In the genomic region with DNA sequence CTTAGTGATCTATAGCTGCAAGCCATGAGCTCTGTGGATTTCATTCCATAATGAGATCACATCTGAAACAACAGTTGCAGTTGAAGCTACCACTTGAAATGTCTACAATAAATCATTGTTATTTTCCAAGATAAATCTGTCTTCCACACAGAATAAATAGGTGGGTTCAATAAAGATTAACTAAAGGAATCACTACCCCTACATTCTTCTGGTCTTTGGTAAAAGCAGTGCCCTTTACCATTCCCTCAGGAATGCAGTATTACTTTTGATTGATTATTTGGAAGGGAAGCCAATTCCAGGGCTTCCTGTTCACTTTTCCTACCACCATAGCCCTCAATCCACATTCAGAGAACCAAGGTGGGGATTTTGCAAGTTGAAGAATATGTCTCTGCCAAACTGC, we compare ENCODE assay signal across 26 cellular contexts.
"Had no signal": no experiment of that assay in that cellular context is flagged by ENCODE, and none has a peak within 500 bp of the region (broad histone marks: within the 10 kb centered on the region; RNA-seq: fewer than 3 reads in every experiment).

No MANE protein-coding gene starts in this region.

- ATAC-seq: left colon; mucosa of descending colon; naive thymus-derived CD8-positive, alpha-beta T cell; right cardiac atrium; sciatic nerve; stimulated activated naive B cell treated with anti-CD40 and anti-IgM and Interleukin-4, amounts not matched to agents 10 μg/mL and 1 μg/mL and 100 μg/mL, for 72 hours; stimulated activated naive CD8-positive, alpha-beta T cell treated with anti-CD3 and anti-CD28 coated beads, Interleukin-15, Interleukin-2, amounts not matched to agents 100 U/mL and 50 U/mL, for 24 hours had no signal

- H3K27ac Mint-ChIP-seq: naive thymus-derived CD8-positive, alpha-beta T cell; stimulated activated naive B cell treated with anti-CD40 and anti-IgM and Interleukin-4, amounts not matched to agents 10 μg/mL and 1 μg/mL and 100 μg/mL, for 72 hours had no signal

- H3K9me3 Mint-ChIP-seq: naive thymus-derived CD8-positive, alpha-beta T cell; nephron; stimulated activated naive B cell treated with anti-CD40 and anti-IgM and Interleukin-4, amounts not matched to agents 10 μg/mL and 1 μg/mL and 100 μg/mL, for 72 hours had no signal

- DNase-seq: hippocampal formation; left colon; left ventricle myocardium inferior; midbrain; mucosa of descending colon; naive thymus-derived CD8-positive, alpha-beta T cell; nucleus accumbens; retina; right cardiac atrium; stimulated activated CD4-positive, alpha-beta T cell treated with anti-CD3 and anti-CD28 coated beads, Interleukin-12 subunit alpha, Interleukin-12 subunit beta, amount 100 ng/mL, for 4 hours; stimulated activated CD4-positive, alpha-beta T cell treated with anti-CD3 and anti-CD28 coated beads, Interleukin-15, amount 100 ng/mL, for 24 hours; stimulated activated CD4-positive, alpha-beta T cell treated with anti-CD3 and anti-CD28 coated beads, Interleukin-2, amount 100 ng/mL, for 24 hours; stimulated activated CD4-positive, alpha-beta T cell treated with anti-CD3 and anti-CD28 coated beads, Interleukin-4, amount 100 ng/mL, for 1 hour; stimulated activated naive B cell treated with anti-CD40 and anti-IgM and Interleukin-4, amounts not matched to agents 10 μg/mL and 1 μg/mL and 100 μg/mL, for 72 hours; stimulated activated naive CD8-positive, alpha-beta T cell treated with anti-CD3 and anti-CD28 coated beads, Interleukin-15, Interleukin-2, amounts not matched to agents 100 U/mL and 50 U/mL, for 24 hours; stomach; testis; thyroid gland; transverse colon; upper lobe of left lung had no signal

- H3K36me3 ChIP-seq: left ventricle myocardium inferior, stomach, thyroid gland, transverse colon, upper lobe of left lung had no signal

- H3K4me3 ChIP-seq: left ventricle myocardium inferior, lung, mucosa of descending colon, skin epidermis, stomach, testis, thyroid gland, transverse colon, upper lobe of left lung had no signal

- H3K27me3 ChIP-seq: stomach, testis, thyroid gland, transverse colon, upper lobe of left lung had no signal

- H3K4me1 Mint-ChIP-seq: naive thymus-derived CD8-positive, alpha-beta T cell; nephron; neural crest cell; stimulated activated naive B cell treated with anti-CD40 and anti-IgM and Interleukin-4, amounts not matched to agents 10 μg/mL and 1 μg/mL and 100 μg/mL, for 72 hours had no signal

- H3K9me3 ChIP-seq: left ventricle myocardium inferior, mucosa of descending colon, stomach, testis, thyroid gland, transverse colon, upper lobe of left lung had no signal

- H3K27ac ChIP-seq: left ventricle myocardium inferior, parathyroid adenoma, skin epidermis, stomach, testis, thyroid gland, transverse colon, upper lobe of left lung had no signal

- H3K36me3 Mint-ChIP-seq: naive thymus-derived CD8-positive, alpha-beta T cell; stimulated activated naive B cell treated with anti-CD40 and anti-IgM and Interleukin-4, amounts not matched to agents 10 μg/mL and 1 μg/mL and 100 μg/mL, for 72 hours had no signal

- H3K4me1 ChIP-seq: parathyroid adenoma, testis, thyroid gland, transverse colon, upper lobe of left lung had no signal

- H3K4me3 Mint-ChIP-seq: naive thymus-derived CD8-positive, alpha-beta T cell; nephron; neural crest cell; stimulated activated naive B cell treated with anti-CD40 and anti-IgM and Interleukin-4, amounts not matched to agents 10 μg/mL and 1 μg/mL and 100 μg/mL, for 72 hours had no signal
